Comparison of ENCODE assay signal across 8 cellular contexts in the genomic region with DNA sequence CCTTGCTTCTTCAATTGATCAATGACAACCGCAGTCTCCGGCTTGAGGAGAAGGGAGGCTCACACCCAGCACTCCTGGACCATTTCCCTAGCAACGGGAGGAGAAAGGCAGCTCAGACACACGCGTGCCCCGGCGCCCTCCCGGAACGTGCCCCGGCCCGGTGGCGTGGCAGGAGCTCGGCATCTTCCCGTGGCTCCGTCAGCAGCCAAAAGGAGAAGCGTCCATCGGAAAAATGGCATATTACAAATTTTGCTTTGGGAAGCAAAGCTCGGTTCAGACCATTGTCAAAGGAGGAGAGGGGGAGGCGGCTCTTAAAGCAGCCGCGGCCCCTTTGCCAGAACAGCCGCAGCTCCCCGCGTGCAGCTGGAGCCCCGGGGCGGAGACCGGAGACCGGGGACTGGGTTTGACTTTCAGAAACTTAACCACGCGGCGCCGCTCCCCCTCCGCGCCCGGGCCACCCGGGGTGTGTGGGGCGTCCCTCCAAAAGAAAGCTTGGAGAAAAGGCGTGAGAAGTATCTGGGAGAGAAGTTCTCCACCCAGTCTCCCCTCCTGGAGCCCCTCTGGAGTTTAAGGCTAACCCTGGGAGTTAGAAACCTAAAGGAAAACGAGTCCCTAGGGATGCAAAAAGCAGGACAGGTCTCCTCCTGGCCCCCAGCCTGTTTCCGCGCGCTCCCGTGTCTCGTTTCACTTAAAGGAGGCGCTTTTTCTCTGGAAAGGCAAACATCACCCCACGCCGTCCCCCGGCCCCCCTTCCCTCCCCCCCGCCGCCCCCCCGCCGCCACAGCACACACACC. TPM values are rescaled to one million over a fixed set of nuclear protein-coding genes. Genes with fewer than 3 reads are reported as not detected.
A peak's percentile ranks its signal among the peaks of the same experiment; 100 is the strongest.
DNase-seq lines count a peak whose midpoint lies in the region; ATAC-seq and TF ChIP-seq lines count a peak whose summit lies in the region.

No MANE protein-coding gene starts in this region.

- H3K4me1 ChIP-seq in Panc1 (ENCODE audit: control insufficient read depth, insufficient read depth, low read length) (no peaks in the 10 kb centered on the region), ectodermal cell (ENCODE audit: control insufficient read depth, insufficient read depth, low read length) (no peaks in the 10 kb centered on the region), lower lobe of right lung (peaks cover 15% of the 10 kb centered on the region), subcutaneous abdominal adipose tissue (ENCODE audit: control insufficient read depth in 5 of 5, insufficient read depth in 5 of 5, low read length in 5 of 5) (peaks cover 0 to 18% (median 16%) of the 10 kb centered on the region in 5 donors), adrenal gland (replicated peaks in 1 of 2) (no peaks in the 10 kb centered on the region)

- peaks cover 30% of the 10 kb centered on the region for H3K27me3 Mint-ChIP-seq in activated CD4-positive, alpha-beta T cell treated with anti-CD3 and anti-CD28 coated beads, Interleukin-2, amount 10 ng/mL, durations not matched to agents 24 days and 14 days

- TF ChIP-seq CTCF in Panc1 (IDR thresholded peaks at IDR 0.05): no peak
- TF ChIP-seq CTCF in lower lobe of right lung (IDR thresholded peaks at IDR 0.05): no peak
- no peak for TF ChIP-seq CTCF in adrenal gland (IDR thresholded peaks at IDR 0.05)

- H3K9me3 ChIP-seq in Panc1 (ENCODE audit: control insufficient read depth, insufficient read depth, low read depth, low read length) (no peaks in the 10 kb centered on the region), ectodermal cell (ENCODE audit: control insufficient read depth, low read length) (no peaks in the 10 kb centered on the region), lower lobe of right lung (no peaks in the 10 kb centered on the region), subcutaneous abdominal adipose tissue (ENCODE audit: control insufficient read depth in 5 of 5, low read length in 5 of 5) (no peaks in the 10 kb centered on the region), adrenal gland (replicated peaks in 1 of 3) (no peaks in the 10 kb centered on the region)

- WGBS in ectodermal cell, 2 experiments: 0% methylated on average over 44 to 47 of the region's 52 CpGs
- 1 to 2% (median 1%) methylated on average over 37 to 52 of the region's 52 CpGs for WGBS in adrenal gland, 4 donors

- H3K4me3 Mint-ChIP-seq in activated CD4-positive, alpha-beta T cell treated with anti-CD3 and anti-CD28 coated beads, Interleukin-2, amount 10 ng/mL, durations not matched to agents 24 days and 14 days: peak overlapping the region; percentile 78

- no peak for TF ChIP-seq POLR2A in adrenal gland (IDR thresholded peaks at IDR 0.05)

- H3K4me1 Mint-ChIP-seq in activated CD4-positive, alpha-beta T cell treated with anti-CD3 and anti-CD28 coated beads, Interleukin-2, amount 10 ng/mL, durations not matched to agents 24 days and 14 days: peaks cover 12% of the 10 kb centered on the region

- intact Hi-C loops in activated CD4-positive, alpha-beta T cell treated with anti-CD3 and anti-CD28 coated beads, Interleukin-2, amount 10 ng/mL, durations not matched to agents 24 days and 14 days (cut with micrococcal nuclease): no loop called here
- intact Hi-C loops in Panc1 (cut with micrococcal nuclease; ENCODE audit: unreplicated experiment): no loop called here
- intact Hi-C loops in lower lobe of right lung (cut with DNase I): no loop called here
- intact Hi-C loops in adrenal gland (cut with DNase I): no loop called here

- no peak overlapping the region for H3K27ac Mint-ChIP-seq in activated CD4-positive, alpha-beta T cell treated with anti-CD3 and anti-CD28 coated beads, Interleukin-2, amount 10 ng/mL, durations not matched to agents 24 days and 14 days

- peaks cover 19% of the 10 kb centered on the region for H3K27me3 ChIP-seq in Panc1 (ENCODE audit: control insufficient read depth, insufficient read depth, low read length)
- H3K27me3 ChIP-seq in ectodermal cell (ENCODE audit: control insufficient read depth, insufficient read depth, low read length, poor library complexity, severe bottlenecking): peaks cover 37% of the 10 kb centered on the region
- H3K27me3 ChIP-seq in lower lobe of right lung (ENCODE audit: low read depth): peaks cover 28% of the 10 kb centered on the region
- H3K27me3 ChIP-seq in subcutaneous abdominal adipose tissue (ENCODE audit: control insufficient read depth in 5 of 5, insufficient read depth in 4 of 5, low read length in 5 of 5): peaks cover 0 to 10% (median 4%) of the 10 kb centered on the region in 5 donors
- peaks cover 8% of the 10 kb centered on the region for H3K27me3 ChIP-seq in adrenal gland

- ATAC-seq in Panc1 (peak; percentile 62), lower lobe of right lung (peak; percentile 68 to 73)

- CTCF ChIA-PET in Panc1 (lab: Charles Lee): no interaction called here

- POLR2A ChIA-PET in Panc1 (lab: Charles Lee): no interaction called here

- H3K27ac ChIP-seq in Panc1 (ENCODE audit: low read length) (no peak overlapping the region), ectodermal cell (ENCODE audit: insufficient read depth, low read depth, low read length, poor library complexity, severe bottlenecking) (no peak overlapping the region), lower lobe of right lung (no peak overlapping the region), subcutaneous abdominal adipose tissue (ENCODE audit: low read depth, low read length) (no peak overlapping the region), adrenal gland (no peak overlapping the region)

- BruUV-seq in Panc1 (replicated peaks; lab: Mats Ljungman, UMichigan): no TSS peak

- H3K36me3 ChIP-seq in Panc1 (ENCODE audit: control insufficient read depth, insufficient read depth, low read length) (no peaks in the 10 kb centered on the region), ectodermal cell (ENCODE audit: control insufficient read depth, insufficient read depth, low read length) (no peaks in the 10 kb centered on the region), lower lobe of right lung (no peaks in the 10 kb centered on the region), subcutaneous abdominal adipose tissue (ENCODE audit: control insufficient read depth in 5 of 5, insufficient read depth in 5 of 5, low read length in 5 of 5) (no peaks in the 10 kb centered on the region), adrenal gland (replicated peaks in 1 of 2) (no peaks in the 10 kb centered on the region)

- H3K4me3 ChIP-seq in Panc1 (ENCODE audit: low read depth in 2 of 2, low read length in 2 of 2) (peak overlapping the region; percentile 35 to 45), ectodermal cell (ENCODE audit: insufficient read depth, low read depth, low read length) (peak overlapping the region; percentile 63), lower lobe of right lung (peak overlapping the region; percentile 54), subcutaneous abdominal adipose tissue (ENCODE audit: low read depth in 1 of 5, low read length in 5 of 5) (peak overlapping the region; percentile 63 to 75 (median 68)), adrenal gland (peak overlapping the region in 1 of 4 donors; percentile 34)

- H3K36me3 Mint-ChIP-seq in activated CD4-positive, alpha-beta T cell treated with anti-CD3 and anti-CD28 coated beads, Interleukin-2, amount 10 ng/mL, durations not matched to agents 24 days and 14 days (ENCODE audit: low read depth): no peaks in the 10 kb centered on the region

- in situ Hi-C loops in Panc1 (cut with HindIII; ENCODE audit: low pct_unique_long_range_greater_than_20kb, low sequenced_read_pairs): no loop called here

- peak; percentile 61 for DNase-seq in activated CD4-positive, alpha-beta T cell treated with anti-CD3 and anti-CD28 coated beads, Interleukin-2, amount 10 ng/mL, durations not matched to agents 24 days and 14 days
- DNase-seq in activated CD4-positive, alpha-beta T cell treated with anti-CD3 and anti-CD28 coated beads for 1 hour: no peak
- no peak for DNase-seq in Panc1 (ENCODE audit: low read depth, low spot score)
- no peak for DNase-seq in lower lobe of right lung
- no peak for DNase-seq in adrenal gland
- DNase-seq in activated effector memory CD4-positive, alpha-beta T cell treated with Interleukin-2 at 50 U/mL for 16 hours: no peak

- peak overlapping the region in 1 of 5 donors; percentile 23 for H3K9ac ChIP-seq in subcutaneous abdominal adipose tissue (ENCODE audit: low read length in 5 of 5)

- H3K9me3 Mint-ChIP-seq in activated CD4-positive, alpha-beta T cell treated with anti-CD3 and anti-CD28 coated beads, Interleukin-2, amount 10 ng/mL, durations not matched to agents 24 days and 14 days: no peaks in the 10 kb centered on the region

RNA-seq across cellular contexts. Expression of a gene that starts 0.5 kb away (rescaled TPM):
- total RNA-seq in activated CD4-positive, alpha-beta T cell treated with anti-CD3 and anti-CD28 coated beads, Interleukin-2, amount 10 ng/mL, durations not matched to agents 24 days and 14 days: not detected in 2 replicates
- not detected for total RNA-seq in Panc1 (2021; ENCODE audit: unreplicated experiment)
- not detected for polyA plus RNA-seq in Panc1 (2012; ENCODE audit: insufficient read length)
- polyA plus RNA-seq in ectodermal cell (2013, experiment 1 of 4): 2.8 TPM
- polyA plus RNA-seq in ectodermal cell (2013, experiment 2 of 4): 1.5 TPM
- 1.8 TPM for polyA plus RNA-seq in ectodermal cell (2013, experiment 3 of 4)
- polyA plus RNA-seq in ectodermal cell (2013, experiment 4 of 4): 1.2 TPM
- 0.83 TPM for total RNA-seq in lower lobe of right lung
- total RNA-seq in adrenal gland: 1 to 10 TPM in 5 of 8 donors, under 1 TPM in 3; 0.35 to 8.5 (median 1.5) TPM
- 10 to 100 TPM in 2 of 3 donors, 1 to 10 TPM in 1; 3.1 to 16.4 (median 11.0) TPM for polyA plus RNA-seq in adrenal gland
